7 cellular contexts compared by ENCODE assay signal in genomic region chr6:2971420-2972218, GRCh38. TPM values are rescaled to one million over a fixed set of nuclear protein-coding genes. Genes with fewer than 3 reads are reported as not detected.
A peak's percentile ranks its signal among the peaks of the same experiment; 100 is the strongest.
DNase-seq lines count a peak whose midpoint lies in the region; ATAC-seq and TF ChIP-seq lines count a peak whose summit lies in the region.

Gene SERPINB6 (minus strand): TSS chr6:2971567. CDS start chr6:2959332, 12,235 bp downstream.

- no peaks in the 10 kb centered on the region for H3K27me3 ChIP-seq in mesendoderm (ENCODE audit: insufficient read depth, low read length, poor library complexity)

- no peaks in the 10 kb centered on the region for H3K79me2 ChIP-seq in mesendoderm (ENCODE audit: control insufficient read depth, insufficient read depth, low read length)

- peaks cover 36% of the 10 kb centered on the region for H3K4me1 Mint-ChIP-seq in activated T-cell treated with anti-CD3 and anti-CD28 coated beads, Interleukin-2, amount 50 U/mL, for 4 hours (ENCODE audit: low read depth)
- H3K4me1 Mint-ChIP-seq in stimulated activated naive B cell treated with anti-CD40 and anti-IgM and Interleukin-4, amounts not matched to agents 10 μg/mL and 1 μg/mL and 100 μg/mL, for 72 hours = peaks cover 13 to 25% of the 10 kb centered on the region in 2 donors

- no peaks in the 10 kb centered on the region for H3K36me3 ChIP-seq in mesendoderm (ENCODE audit: control insufficient read depth, insufficient read depth, low read length)

- WGBS in mesendoderm (ENCODE audit: extremely low coverage, insufficient coverage, low lambda C conversion rate) = no CpG with 5 or more reads among the region's 63 CpGs

- peak within 1 kb of the TSS; percentile 5 for H2BK15ac ChIP-seq in mesendoderm (replicated peaks; ENCODE audit: low read depth)

- peak within 1 kb of the TSS; percentile 58 for H4K8ac ChIP-seq in mesendoderm (ENCODE audit: low read depth, low read length)

- TF ChIP-seq CTCF in epithelial cell of proximal tubule (conservative IDR thresholded peaks at IDR 0.05; ENCODE audit: low read depth, low read length) = no peak

- no peak within 1 kb of the TSS for H2AK5ac ChIP-seq in mesendoderm (ENCODE audit: low read length)

- no peak within 1 kb of the TSS for H2BK5ac ChIP-seq in mesendoderm (ENCODE audit: low read length)

- peak within 1 kb of the TSS; percentile 74 for H3K4me3 ChIP-seq in epithelial cell of proximal tubule (ENCODE audit: low read depth, low read length)
- H3K4me3 ChIP-seq in mesendoderm (ENCODE audit: low read length) = peak within 1 kb of the TSS; percentile 50

- peak within 1 kb of the TSS; percentile 77 for H3K9ac ChIP-seq in mesendoderm (ENCODE audit: low read length)

- peak within 1 kb of the TSS; percentile 96 for H3K27ac Mint-ChIP-seq in stimulated activated naive B cell treated with anti-CD40 and anti-IgM and Interleukin-4, amounts not matched to agents 10 μg/mL and 1 μg/mL and 100 μg/mL, for 72 hours

- peak within 1 kb of the TSS; percentile 35 for H3K4me2 ChIP-seq in mesendoderm (ENCODE audit: low read length)

- peak within 1 kb of the TSS; percentile 85 for H2BK120ac ChIP-seq in mesendoderm (ENCODE audit: low read depth, low read length)

- H3K27me3 Mint-ChIP-seq in activated T-cell treated with anti-CD3 and anti-CD28 coated beads, Interleukin-2, amount 50 U/mL, for 4 hours (ENCODE audit: low read depth) = peaks cover 9% of the 10 kb centered on the region
- peaks cover 3 to 9% of the 10 kb centered on the region in 2 donors for H3K27me3 Mint-ChIP-seq in stimulated activated naive B cell treated with anti-CD40 and anti-IgM and Interleukin-4, amounts not matched to agents 10 μg/mL and 1 μg/mL and 100 μg/mL, for 72 hours

- H3K36me3 Mint-ChIP-seq in activated T-cell treated with anti-CD3 and anti-CD28 coated beads, Interleukin-2, amount 50 U/mL, for 4 hours (ENCODE audit: insufficient read depth) = peaks cover 2% of the 10 kb centered on the region
- peaks cover 0 to 4% of the 10 kb centered on the region in 2 donors for H3K36me3 Mint-ChIP-seq in stimulated activated naive B cell treated with anti-CD40 and anti-IgM and Interleukin-4, amounts not matched to agents 10 μg/mL and 1 μg/mL and 100 μg/mL, for 72 hours

- H3K79me1 ChIP-seq in mesendoderm (ENCODE audit: low read length) = no peaks in the 10 kb centered on the region

- no peaks in the 10 kb centered on the region for H3K9me3 Mint-ChIP-seq in activated T-cell treated with anti-CD3 and anti-CD28 coated beads, Interleukin-2, amount 50 U/mL, for 4 hours
- no peaks in the 10 kb centered on the region for H3K9me3 Mint-ChIP-seq in stimulated activated naive B cell treated with anti-CD40 and anti-IgM and Interleukin-4, amounts not matched to agents 10 μg/mL and 1 μg/mL and 100 μg/mL, for 72 hours

- peak within 1 kb of the TSS; percentile 99 for H3K18ac ChIP-seq in mesendoderm (ENCODE audit: low read length)

- no peaks in the 10 kb centered on the region for H3K4me1 ChIP-seq in mesendoderm (ENCODE audit: control insufficient read depth, low read depth, low read length)

- ATAC-seq in GM19035 (IDR thresholded peaks at IDR 0.05; ENCODE audit: unreplicated experiment) = peak; percentile 41
- peak; percentile 69 to 74 for ATAC-seq in activated T-cell treated with anti-CD3 and anti-CD28 coated beads, Interleukin-2, amount 50 U/mL, for 4 hours
- peak; percentile 62 to 68 for ATAC-seq in stimulated activated naive B cell treated with anti-CD40 and anti-IgM and Interleukin-4, amounts not matched to agents 10 μg/mL and 1 μg/mL and 100 μg/mL, for 72 hours (replicated peaks)

- no peak within 1 kb of the TSS for H4K5ac ChIP-seq in mesendoderm (ENCODE audit: low read length)

- H3K23ac ChIP-seq in mesendoderm (ENCODE audit: low read length) = peak within 1 kb of the TSS; percentile 31

- DNase-seq in NOMO-1 treated with DMSO at 0.1 percent for 48 hours (lab: John Stamatoyannopoulos, UW; ENCODE audit: unreplicated experiment) (peak; percentile 31), epithelial cell of proximal tubule (ENCODE audit: low read depth) (no peak), mesendoderm (no peak), NCI-H128 (lab: John Stamatoyannopoulos, UW; ENCODE audit: unreplicated experiment) (no peak)
- no peak for DNase-seq in activated T-cell treated with anti-CD3 and anti-CD28 coated beads, Interleukin-2, amount 50 U/mL, for 4 hours
- DNase-seq in stimulated activated naive B cell treated with anti-CD40 and anti-IgM and Interleukin-4, amounts not matched to agents 10 μg/mL and 1 μg/mL and 100 μg/mL, for 72 hours = peak; percentile 30

- peak within 1 kb of the TSS; percentile 79 for H3K56ac ChIP-seq in mesendoderm (ENCODE audit: low read length)

- H3K27ac ChIP-seq in mesendoderm (ENCODE audit: low read depth, low read length) = peak within 1 kb of the TSS; percentile 90

- peak within 1 kb of the TSS; percentile 85 for H3K4me3 Mint-ChIP-seq in activated T-cell treated with anti-CD3 and anti-CD28 coated beads, Interleukin-2, amount 50 U/mL, for 4 hours
- H3K4me3 Mint-ChIP-seq in stimulated activated naive B cell treated with anti-CD40 and anti-IgM and Interleukin-4, amounts not matched to agents 10 μg/mL and 1 μg/mL and 100 μg/mL, for 72 hours = peak within 1 kb of the TSS; percentile 89 to 92

- peak within 1 kb of the TSS; percentile 97 for H3K4ac ChIP-seq in mesendoderm (ENCODE audit: low read depth, low read length)

RNA-seq across cellular contexts. Expression of gene SERPINB6, which starts in this region (rescaled TPM):
- total RNA-seq in activated T-cell treated with anti-CD3 and anti-CD28 coated beads, Interleukin-2, amount 50 U/mL, for 4 hours = 10 to 100 TPM; 14.9 to 15.9 (median 15.3) TPM
- total RNA-seq in epithelial cell of proximal tubule = 103 and 120 TPM in 2 replicates
- 40.3 TPM for polyA plus RNA-seq in mesendoderm (2013, experiment 1 of 2)
- polyA plus RNA-seq in mesendoderm (2013, experiment 2 of 2) = 41.2 TPM

Comparison
In these comparisons a context has a peak if more than half of its experiments do, and no peak if none do; other contexts are left out.
1. DNase-seq: peak in NOMO-1 treated with DMSO at 0.1 percent for 48 hours (single experiment) and stimulated activated naive B cell treated with anti-CD40 and anti-IgM and Interleukin-4, amounts not matched to agents 10 μg/mL and 1 μg/mL and 100 μg/mL, for 72 hours (single experiment); none in activated T-cell treated with anti-CD3 and anti-CD28 coated beads, Interleukin-2, amount 50 U/mL, for 4 hours (single experiment), epithelial cell of proximal tubule (single experiment), mesendoderm (single experiment) and NCI-H128 (single experiment).
2. Peak in every context shown above with its lines, with median percentiles within 50 percentile points of each other: ATAC-seq.